In genomic region chr17:80380068-80381061, GRCh38 we compare ENCODE assay signal across 16 cellular contexts. TPM values are rescaled to one million over a fixed set of nuclear protein-coding genes. Genes with fewer than 3 reads are reported as not detected.
DNase-seq lines count a peak whose midpoint lies in the region; ATAC-seq and TF ChIP-seq lines count a peak whose summit lies in the region.
"Had no signal": no experiment of that assay in that cellular context is flagged by ENCODE, and none has a peak within 500 bp of the region (broad histone marks: within the 10 kb centered on the region; RNA-seq: fewer than 3 reads in every experiment).

No MANE protein-coding gene starts in this region.

- H3K79me2 ChIP-seq in osteoblast (ENCODE audit: insufficient read depth, low read length) (no peaks in the 10 kb centered on the region), Karpas-422 (ENCODE audit: low read length) (no peaks in the 10 kb centered on the region)

- 91 to 94% methylated on average over 26 to 31 of the region's 31 CpGs for WGBS in endodermal cell (ENCODE audit: insufficient coverage in 1 of 2, insufficient read length in 1 of 2), 2 experiments

- H3K27me3 Mint-ChIP-seq in activated naive CD4-positive, alpha-beta T cell treated with anti-CD3 and anti-CD28 coated beads, Interleukin-2, amount 10 ng/mL, durations not matched to agents 7 days and 5 days, result no peaks in the 10 kb centered on the region
- H3K27me3 Mint-ChIP-seq in activated naive CD4-positive, alpha-beta T cell treated with anti-CD3 and anti-CD28 coated beads for 36 hours (ENCODE audit: low read depth), result no peaks in the 10 kb centered on the region
- no peaks in the 10 kb centered on the region for H3K27me3 Mint-ChIP-seq in endodermal cell (ENCODE audit: insufficient read depth)

- H3K9me3 Mint-ChIP-seq in activated naive CD4-positive, alpha-beta T cell treated with anti-CD3 and anti-CD28 coated beads, Interleukin-2, amount 10 ng/mL, durations not matched to agents 7 days and 5 days, result no peaks in the 10 kb centered on the region
- no peaks in the 10 kb centered on the region for H3K9me3 Mint-ChIP-seq in activated naive CD4-positive, alpha-beta T cell treated with anti-CD3 and anti-CD28 coated beads for 36 hours
- H3K9me3 Mint-ChIP-seq in endodermal cell, result no peaks in the 10 kb centered on the region
- H3K9me3 Mint-ChIP-seq: CD8-positive, alpha-beta memory T cell; H9 had no signal

- peak; percentile 13 for DNase-seq in activated naive CD4-positive, alpha-beta T cell treated with anti-CD3 and anti-CD28 coated beads, Interleukin-2, amount 10 ng/mL, durations not matched to agents 7 days and 5 days
- no peak for DNase-seq in activated naive CD4-positive, alpha-beta T cell treated with anti-CD3 and anti-CD28 coated beads for 36 hours
- DNase-seq in endodermal cell (no peak), osteoblast (ENCODE audit: insufficient read length, low spot score, missing footprints) (peak; percentile 15), Karpas-422 (no peak)
- DNase-seq: CD8-positive, alpha-beta memory T cell; DMS79 treated with DMSO at 0.1 percent for 48 hours; H9; NCI-H1417 treated with DMSO at 0.1 percent for 48 hours; NCI-H1930; NCI-H226; NCI-H524; NCI-H82 had no signal

- H3K4me1 ChIP-seq in endodermal cell (ENCODE audit: control insufficient read depth, insufficient read depth, low read length), result peaks cover 21% of the 10 kb centered on the region
- H3K4me1 ChIP-seq in osteoblast (ENCODE audit: insufficient read depth, low read length), result no peaks in the 10 kb centered on the region
- H3K4me1 ChIP-seq in Karpas-422 (ENCODE audit: low read length), result no peaks in the 10 kb centered on the region
- H3K4me1 ChIP-seq: BLaER1 had no signal

- H3K27me3 ChIP-seq in endodermal cell (ENCODE audit: control insufficient read depth, insufficient read depth, low read length, poor library complexity, severe bottlenecking) (no peaks in the 10 kb centered on the region), osteoblast (ENCODE audit: insufficient read depth, low read length) (no peaks in the 10 kb centered on the region), Karpas-422 (ENCODE audit: low read length) (no peaks in the 10 kb centered on the region)
- H3K27me3 ChIP-seq: BLaER1 had no signal

- H3K9me3 ChIP-seq in endodermal cell (ENCODE audit: control insufficient read depth, low read length) (no peaks in the 10 kb centered on the region), osteoblast (ENCODE audit: low read depth, low read length) (no peaks in the 10 kb centered on the region), Karpas-422 (ENCODE audit: low read length) (no peaks in the 10 kb centered on the region)
- H3K9me3 ChIP-seq: BLaER1 had no signal

- H3K9ac ChIP-seq in endodermal cell (ENCODE audit: extremely low read depth, low read length, poor library complexity, severe bottlenecking), result no peak overlapping the region
- H3K9ac ChIP-seq in Karpas-422 (ENCODE audit: low read length), result no peak overlapping the region
- H3K9ac ChIP-seq: BLaER1 had no signal

- intact Hi-C loops in activated naive CD4-positive, alpha-beta T cell treated with anti-CD3 and anti-CD28 coated beads for 36 hours (cut with micrococcal nuclease), result no loop called here

- H4K20me1 ChIP-seq in osteoblast (ENCODE audit: insufficient read depth, low read length) (peaks cover 2% of the 10 kb centered on the region), Karpas-422 (ENCODE audit: insufficient read depth, low read depth, low read length) (no peaks in the 10 kb centered on the region)

- H3K4me3 ChIP-seq in endodermal cell (ENCODE audit: low read length) (no peak overlapping the region), osteoblast (ENCODE audit: insufficient read depth, low read length) (no peak overlapping the region), Karpas-422 (ENCODE audit: low read length) (no peak overlapping the region)
- H3K4me3 ChIP-seq: BLaER1 had no signal

- no peaks in the 10 kb centered on the region for H3K4me1 Mint-ChIP-seq in activated naive CD4-positive, alpha-beta T cell treated with anti-CD3 and anti-CD28 coated beads, Interleukin-2, amount 10 ng/mL, durations not matched to agents 7 days and 5 days
- H3K4me1 Mint-ChIP-seq in activated naive CD4-positive, alpha-beta T cell treated with anti-CD3 and anti-CD28 coated beads for 36 hours (ENCODE audit: low read depth), result no peaks in the 10 kb centered on the region
- peaks cover 54% of the 10 kb centered on the region for H3K4me1 Mint-ChIP-seq in endodermal cell
- H3K4me1 Mint-ChIP-seq: CD8-positive, alpha-beta memory T cell had no signal

- CTCF ChIA-PET in activated naive CD4-positive, alpha-beta T cell treated with anti-CD3 and anti-CD28 coated beads, Interleukin-2, amount 10 ng/mL, durations not matched to agents 7 days and 5 days (lab: Charles Lee), result interaction anchor here (0.8 kb wide), 1 partner anchor 18 kb away, joined by 3 read pairs; no protein-coding TSS in a partner anchor
- CTCF ChIA-PET in activated naive CD4-positive, alpha-beta T cell treated with anti-CD3 and anti-CD28 coated beads for 36 hours (lab: Charles Lee), result no interaction called here

- H3K27ac Mint-ChIP-seq in activated naive CD4-positive, alpha-beta T cell treated with anti-CD3 and anti-CD28 coated beads, Interleukin-2, amount 10 ng/mL, durations not matched to agents 7 days and 5 days, result peak overlapping the region; percentile 42
- no peak overlapping the region for H3K27ac Mint-ChIP-seq in activated naive CD4-positive, alpha-beta T cell treated with anti-CD3 and anti-CD28 coated beads for 36 hours
- H3K27ac Mint-ChIP-seq in endodermal cell, result peak overlapping the region; percentile 71

- ATAC-seq in GM18511 (IDR thresholded peaks at IDR 0.05; ENCODE audit: unreplicated experiment) (no peak), HG02798 (IDR thresholded peaks at IDR 0.05; ENCODE audit: poor library complexity, unreplicated experiment) (no peak)

- no peaks in the 10 kb centered on the region for H3K9me2 ChIP-seq in Karpas-422 (replicated peaks; ENCODE audit: insufficient read depth, low read length)

- H3K36me3 Mint-ChIP-seq in activated naive CD4-positive, alpha-beta T cell treated with anti-CD3 and anti-CD28 coated beads, Interleukin-2, amount 10 ng/mL, durations not matched to agents 7 days and 5 days, result peaks cover 87% of the 10 kb centered on the region
- H3K36me3 Mint-ChIP-seq in activated naive CD4-positive, alpha-beta T cell treated with anti-CD3 and anti-CD28 coated beads for 36 hours (ENCODE audit: low read depth), result peaks cover 61% of the 10 kb centered on the region
- peaks cover 90% of the 10 kb centered on the region for H3K36me3 Mint-ChIP-seq in endodermal cell (ENCODE audit: low read depth)

- no peak for TF ChIP-seq CTCF in endodermal cell (conservative IDR thresholded peaks at IDR 0.05)
- no peak for TF ChIP-seq CTCF in osteoblast (IDR thresholded peaks at IDR 0.05; ENCODE audit: extremely low read depth, low read depth, low read length)

- H3K4me2 ChIP-seq in osteoblast (ENCODE audit: insufficient read depth, low read length) (no peak overlapping the region), Karpas-422 (ENCODE audit: low read depth, low read length, poor library complexity, severe bottlenecking) (no peak overlapping the region)
- H3K4me2 ChIP-seq: BLaER1 had no signal

- H3K27ac ChIP-seq in endodermal cell (ENCODE audit: low read depth, low read length) (no peak overlapping the region), osteoblast (ENCODE audit: low read depth, low read length) (no peak overlapping the region), Karpas-422 (ENCODE audit: low read length) (no peak overlapping the region)
- H3K27ac ChIP-seq: BLaER1 had no signal

- H3K4me3 Mint-ChIP-seq in activated naive CD4-positive, alpha-beta T cell treated with anti-CD3 and anti-CD28 coated beads, Interleukin-2, amount 10 ng/mL, durations not matched to agents 7 days and 5 days, result no peak overlapping the region
- no peak overlapping the region for H3K4me3 Mint-ChIP-seq in activated naive CD4-positive, alpha-beta T cell treated with anti-CD3 and anti-CD28 coated beads for 36 hours
- no peak overlapping the region for H3K4me3 Mint-ChIP-seq in endodermal cell
- H3K4me3 Mint-ChIP-seq: H9 had no signal

- H2AFZ ChIP-seq in osteoblast (ENCODE audit: low read length) (no peak overlapping the region), Karpas-422 (ENCODE audit: low read length) (no peak overlapping the region)

- H3K36me3 ChIP-seq in endodermal cell (ENCODE audit: control insufficient read depth, insufficient read depth, low read length), result peaks cover 89% of the 10 kb centered on the region
- H3K36me3 ChIP-seq in osteoblast (ENCODE audit: insufficient read depth, low read length), result peaks cover 98% of the 10 kb centered on the region
- no peaks in the 10 kb centered on the region for H3K36me3 ChIP-seq in Karpas-422 (ENCODE audit: insufficient read depth, low read length)

RNA-seq across cellular contexts. Expression of gene ENDOV, which starts 34.6 kb away (rescaled TPM):
- total RNA-seq in activated naive CD4-positive, alpha-beta T cell treated with anti-CD3 and anti-CD28 coated beads for 36 hours, result 10 to 100 TPM in 1 of 2 experiments, 1 to 10 TPM in 1; 9.0 to 11.7 TPM
- total RNA-seq in endodermal cell, result 10 to 100 TPM; 38.8 to 47.1 TPM
- 33.2 TPM for polyA plus RNA-seq in endodermal cell (2013, experiment 1 of 2)
- polyA plus RNA-seq in endodermal cell (2013, experiment 2 of 2), result 32.9 TPM
- 19.5 and 25.9 TPM in 2 replicates for total RNA-seq in osteoblast
- total RNA-seq in Karpas-422 (2014; rRNA removed; shearing (Covaris generic); ENCODE audit: low replicate concordance), result 11.4 and 22.7 TPM in 2 replicates

Comparison
In these comparisons a context has a peak if more than half of its experiments do, and no peak if none do; other contexts are left out.
1. DNase-seq: peak in activated naive CD4-positive, alpha-beta T cell treated with anti-CD3 and anti-CD28 coated beads, Interleukin-2, amount 10 ng/mL, durations not matched to agents 7 days and 5 days (single experiment) and osteoblast (single experiment); none in activated naive CD4-positive, alpha-beta T cell treated with anti-CD3 and anti-CD28 coated beads for 36 hours (single experiment), endodermal cell (single experiment) and Karpas-422 (single experiment).